ENCODE assay signal across 8 cellular contexts in the genomic region with DNA sequence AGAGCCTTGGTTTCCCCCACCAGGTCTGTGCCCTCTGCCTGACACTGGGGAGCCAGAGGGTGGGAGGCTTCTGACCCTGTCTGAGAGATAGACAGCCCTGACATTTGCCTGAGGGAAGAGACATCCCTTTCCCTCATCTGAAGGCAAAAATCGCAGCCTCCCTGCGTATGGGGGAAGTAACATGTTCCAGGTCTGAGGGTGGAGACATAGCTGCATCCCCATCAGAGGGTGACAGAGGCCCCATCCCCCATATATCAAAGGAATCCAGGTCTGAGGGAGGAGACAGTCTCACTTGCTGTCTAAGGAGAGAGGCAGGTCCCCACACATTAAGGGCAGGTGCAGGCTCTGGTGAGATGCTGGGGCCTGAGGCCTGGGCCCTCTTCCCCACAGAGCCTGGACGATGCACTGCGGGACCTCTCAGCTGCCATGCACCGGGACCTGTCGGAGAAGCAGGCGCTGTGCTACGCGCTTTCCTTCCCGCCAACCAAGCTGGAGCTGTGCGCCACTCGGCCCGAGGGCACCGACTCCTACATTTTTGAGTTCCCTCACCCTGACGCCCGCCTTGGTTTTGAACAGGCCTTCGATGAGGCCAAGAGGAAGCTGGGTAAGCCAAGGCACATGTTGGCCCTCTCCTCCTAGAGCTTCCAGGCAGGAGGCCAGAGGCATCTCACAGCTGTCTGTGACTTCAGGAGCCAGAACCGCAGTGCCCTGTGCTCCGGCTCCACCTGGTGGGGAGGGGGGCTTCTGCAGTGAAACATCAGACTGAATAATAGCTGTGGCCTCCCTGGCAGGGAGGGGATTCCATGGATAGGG. TPM values are rescaled to one million over a fixed set of nuclear protein-coding genes. Genes with fewer than 3 reads are reported as not detected.
A peak's percentile ranks its signal among the peaks of the same experiment; 100 is the strongest.
DNase-seq lines count a peak whose midpoint lies in the region; ATAC-seq lines count a peak whose summit lies in the region.

No MANE protein-coding gene starts in this region.

- H3K14ac ChIP-seq in neuronal stem cell (ENCODE audit: low read length) = no peak overlapping the region

- H3K4me1 ChIP-seq in adipocyte (ENCODE audit: control insufficient read depth, insufficient read depth, low read length) = peaks cover 18% of the 10 kb centered on the region
- no peaks in the 10 kb centered on the region for H3K4me1 ChIP-seq in neuronal stem cell (ENCODE audit: control insufficient read depth in 2 of 2, insufficient read depth in 1 of 2, low read depth in 1 of 2, low read length in 2 of 2)

- H3K4ac ChIP-seq in neuronal stem cell (ENCODE audit: low read length) = no peak overlapping the region

- no peak overlapping the region for H3K18ac ChIP-seq in neuronal stem cell (ENCODE audit: low read length)

- H3K4me2 ChIP-seq in neuronal stem cell (ENCODE audit: insufficient read depth, low read length, poor library complexity, severe bottlenecking) = no peak overlapping the region

- H4K91ac ChIP-seq in neuronal stem cell (ENCODE audit: low read depth, low read length, poor library complexity) = no peak overlapping the region

- H2AK5ac ChIP-seq in neuronal stem cell (ENCODE audit: low read depth, low read length) = no peak overlapping the region

- no peak overlapping the region for H3K23ac ChIP-seq in neuronal stem cell (ENCODE audit: low read depth, low read length, poor library complexity)

- H4K8ac ChIP-seq in neuronal stem cell (ENCODE audit: low read depth, low read length) = no peak overlapping the region

- no peak overlapping the region for H2BK15ac ChIP-seq in neuronal stem cell (ENCODE audit: low read length)

- no peaks in the 10 kb centered on the region for H3K27me3 ChIP-seq in adipocyte (replicated peaks; ENCODE audit: control insufficient read depth, insufficient read depth, low read length)
- H3K27me3 ChIP-seq in neuronal stem cell (ENCODE audit: control insufficient read depth in 3 of 3, insufficient read depth in 3 of 3, low read depth in 1 of 3, low read length in 3 of 3) = peaks cover 0 to 2% (median 0%) of the 10 kb centered on the region in 3 experiments

- H3K79me1 ChIP-seq in neuronal stem cell (ENCODE audit: low read depth, low read length) = no peaks in the 10 kb centered on the region

- no peak overlapping the region for H3K27ac ChIP-seq in neuronal stem cell (replicated peaks; ENCODE audit: low read length)

- H2BK5ac ChIP-seq in neuronal stem cell (ENCODE audit: low read length) = no peak overlapping the region

- no peak overlapping the region for H2AFZ ChIP-seq in neuronal stem cell (ENCODE audit: low read length)

- no CpG with 5 or more reads among the region's 19 CpGs for WGBS in neuronal stem cell (ENCODE audit: extremely low coverage in 2 of 2, insufficient read length in 2 of 2, insufficient replicate concordance in 1 of 2), 2 donors

- H3K36me3 ChIP-seq in adipocyte (ENCODE audit: control insufficient read depth, insufficient read depth, low read length, severe bottlenecking) (peaks cover 72% of the 10 kb centered on the region), neuronal stem cell (replicated peaks in 1 of 2; ENCODE audit: control insufficient read depth in 2 of 2, insufficient read depth in 2 of 2, low read length in 2 of 2) (peaks cover 70 to 98% of the 10 kb centered on the region in 2 donors)

- peak; percentile 67 for DNase-seq in NCI-H82 (lab: John Stamatoyannopoulos, UW)
- DNase-seq in NCI-H82 treated with DMSO at 0.1 percent for 48 hours (lab: John Stamatoyannopoulos, UW; ENCODE audit: unreplicated experiment) = no peak
- peak; percentile 21 for DNase-seq in NCI-H2196 treated with DMSO at 0.1 percent for 48 hours (lab: John Stamatoyannopoulos, UW; ENCODE audit: unreplicated experiment)
- no peak for DNase-seq in adipocyte (ENCODE audit: low read depth)
- DNase-seq in left kidney (ENCODE audit: low read depth, low spot score) = peak; percentile 33
- no peak for DNase-seq in neuronal stem cell (ENCODE audit: low spot score)
- DNase-seq in AG08395 (ENCODE audit: low spot score) = no peak

- ATAC-seq in GM21381 (IDR thresholded peaks at IDR 0.05; ENCODE audit: unreplicated experiment) = no peak

- H3K9ac ChIP-seq in adipocyte (ENCODE audit: low read length) (peak overlapping the region; percentile 75), neuronal stem cell (ENCODE audit: low read depth, low read length, poor library complexity) (no peak overlapping the region)

- H3K9me3 ChIP-seq in adipocyte (ENCODE audit: control insufficient read depth, low read length) = no peaks in the 10 kb centered on the region
- no peaks in the 10 kb centered on the region for H3K9me3 ChIP-seq in neuronal stem cell (replicated peaks in 1 of 2; ENCODE audit: control insufficient read depth in 2 of 2, insufficient read depth in 1 of 2, low read depth in 1 of 2, low read length in 2 of 2)

- no peak overlapping the region for H3K4me3 ChIP-seq in adipocyte (ENCODE audit: low read length)
- no peak overlapping the region for H3K4me3 ChIP-seq in neuronal stem cell (ENCODE audit: low read length in 2 of 2)

- H2BK120ac ChIP-seq in neuronal stem cell (ENCODE audit: low read depth, low read length) = no peak overlapping the region

- no peak overlapping the region for H2BK12ac ChIP-seq in neuronal stem cell (ENCODE audit: low read length)

RNA-seq across cellular contexts. Expression of a gene that starts 16.1 kb away (rescaled TPM):
- 6.6 TPM for polyA plus RNA-seq in neuronal stem cell (2013, experiment 1 of 2)
- 6.9 TPM for polyA plus RNA-seq in neuronal stem cell (2013, experiment 2 of 2)

RNA-seq across cellular contexts. Expression of a gene that starts 52.1 kb away (rescaled TPM):
- 40.1 TPM for polyA plus RNA-seq in neuronal stem cell (2013, experiment 1 of 2)
- 38.9 TPM for polyA plus RNA-seq in neuronal stem cell (2013, experiment 2 of 2)

Comparison
In these comparisons a context has a peak if more than half of its experiments do, and no peak if none do; other contexts are left out.
1. DNase-seq: peak in NCI-H82 (single experiment), NCI-H2196 treated with DMSO at 0.1 percent for 48 hours (single experiment) and left kidney (single experiment); none in NCI-H82 treated with DMSO at 0.1 percent for 48 hours (single experiment), adipocyte (single experiment), neuronal stem cell (single experiment) and AG08395 (single experiment).